26 cellular contexts compared by ENCODE assay signal in the genomic region with DNA sequence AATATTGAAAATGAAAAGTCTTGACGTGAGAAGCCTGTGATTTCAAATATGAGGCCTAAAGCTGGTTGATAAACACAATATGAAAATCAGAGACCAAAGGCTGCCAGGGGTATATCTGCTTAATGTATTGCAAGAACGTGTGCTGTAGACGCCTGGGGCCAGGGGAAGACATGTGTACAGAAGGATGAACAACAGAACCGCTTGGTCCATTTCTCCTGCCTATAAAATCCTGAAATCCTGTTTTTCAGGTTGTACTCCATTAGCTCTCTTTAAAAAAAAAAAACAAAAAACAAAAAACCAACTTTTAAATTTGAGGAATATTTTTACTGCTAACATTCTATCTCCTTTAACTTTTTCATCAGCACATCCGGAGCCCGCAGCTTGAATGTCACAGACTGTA.
"Had no signal": no experiment of that assay in that cellular context is flagged by ENCODE, and none has a peak within 500 bp of the region (broad histone marks: within the 10 kb centered on the region; RNA-seq: fewer than 3 reads in every experiment).

No MANE protein-coding gene starts in this region.

- H3K4me1 ChIP-seq: body of pancreas had no signal

- H3K27me3 ChIP-seq: body of pancreas, esophagus squamous epithelium had no signal

- ATAC-seq: activated T-cell treated with anti-CD3 and anti-CD28 coated beads, Interleukin-2, amount 50 U/mL, for 4 hours; activated T-helper 17 cell treated with anti-CD3 and anti-CD28 coated beads, Interleukin-2, amount 50 U/mL, for 72 hours; body of pancreas; effector memory CD8-positive, alpha-beta T cell; T-helper 17 cell had no signal

- DNase-seq: activated CD4-positive, alpha-beta memory T cell treated with anti-CD3 and anti-CD28 coated beads, Interleukin-2, amount 10 ng/mL, durations not matched to agents 7 days and 5 days; activated CD4-positive, alpha-beta T cell treated with anti-CD3 and anti-CD28 coated beads for 1 hour; activated CD4-positive, alpha-beta T cell treated with anti-CD3 and anti-CD28 coated beads for 4 hours; activated CD4-positive, alpha-beta T cell treated with anti-CD3 and anti-CD28 coated beads, Interleukin-2, amount 10 ng/mL, durations not matched to agents 7 days and 5 days; activated CD4-positive, alpha-beta T cell treated with anti-CD3 and anti-CD28 coated beads, Interleukin-2, amount 50 U/mL, for 4 hours; activated CD8-positive, alpha-beta memory T cell treated with anti-CD3 and anti-CD28 coated beads for 24 hours; activated effector memory CD4-positive, alpha-beta T cell treated with Interleukin-2 at 50 U/mL for 16 hours; activated gamma-delta T cell treated with Interleukin-2 at 50 U/mL for 16 hours; activated naive CD4-positive, alpha-beta T cell treated with anti-CD3 and anti-CD28 coated beads, Interleukin-2, amount 50 U/mL, for 16 hours; activated naive CD4-positive, alpha-beta T cell treated with Interleukin-2 at 50 U/mL for 16 hours; activated T-cell treated with anti-CD3 and anti-CD28 coated beads, Interleukin-2, amount 50 U/mL, for 4 hours; amniotic stem cell; anterior cingulate cortex; body of pancreas; caudate nucleus; cortex of kidney; dermis blood vessel endothelial cell; effector CD4-positive, alpha-beta T cell; effector memory CD8-positive, alpha-beta T cell; esophagus squamous epithelium; head of caudate nucleus; T-helper 1 cell; T-helper 17 cell; T1000 had no signal

- H3K9me3 ChIP-seq: body of pancreas, esophagus squamous epithelium had no signal

- H3K27ac ChIP-seq: body of pancreas, epithelial cell of prostate, esophagus squamous epithelium had no signal

- H3K4me3 ChIP-seq: body of pancreas, esophagus squamous epithelium had no signal
